18 cellular contexts compared by ENCODE assay signal in the genomic region with DNA sequence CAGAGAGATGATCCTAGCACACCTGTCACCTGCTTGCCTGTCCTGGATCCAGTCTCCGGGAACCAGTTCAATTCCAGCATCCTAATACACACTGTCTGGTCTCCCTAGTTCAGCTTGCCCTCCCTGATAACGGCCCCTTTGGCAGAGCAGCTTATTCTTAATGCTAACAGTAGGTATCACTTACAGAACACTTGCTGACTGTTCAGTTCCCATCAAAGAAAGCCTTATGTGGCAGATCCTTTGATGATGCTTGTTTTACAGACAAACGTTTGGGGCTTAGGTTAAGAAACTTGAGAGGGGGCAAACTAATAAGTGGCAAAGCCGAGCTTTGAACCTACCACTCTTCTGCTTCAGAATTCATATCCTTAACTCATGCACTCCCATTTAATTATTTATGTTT. TPM values are rescaled to one million over a fixed set of nuclear protein-coding genes. Genes with fewer than 3 reads are reported as not detected.
DNase-seq lines count a peak whose midpoint lies in the region; FAIRE-seq and TF ChIP-seq lines count a peak whose summit lies in the region.
"Had no signal": no experiment of that assay in that cellular context is flagged by ENCODE, and none has a peak within 500 bp of the region (broad histone marks: within the 10 kb centered on the region; RNA-seq: fewer than 3 reads in every experiment).

No MANE protein-coding gene starts in this region.

- H3K4me3 ChIP-seq in mammary epithelial cell (replicated peaks in 1 of 3; ENCODE audit: insufficient read depth in 1 of 3, low read depth in 2 of 3, low read length in 3 of 3) (peak overlapping the region; percentile 62 to 84 (median 68)), retinal pigment epithelial cell (ENCODE audit: low read length) (peak overlapping the region; percentile 48), SJCRH30 (no peak overlapping the region)
- H3K4me3 ChIP-seq: BLaER1 treated with 17β-estradiol and CSF1 and Interleukin-3, amounts not matched to agents 10 nM and 100 nM had no signal

- peak overlapping the region; percentile 93 for H3K4me2 ChIP-seq in mammary epithelial cell (ENCODE audit: insufficient read depth, low read depth, low read length)
- H3K4me2 ChIP-seq: BLaER1 treated with 17β-estradiol and CSF1 and Interleukin-3, amounts not matched to agents 10 nM and 100 nM had no signal

- peak overlapping the region; percentile 24 for H3K9ac ChIP-seq in mammary epithelial cell (ENCODE audit: insufficient read depth, low read length)
- H3K9ac ChIP-seq: BLaER1 treated with 17β-estradiol and CSF1 and Interleukin-3, amounts not matched to agents 10 nM and 100 nM had no signal

- FAIRE-seq in GM19239 (lab: Jason Lieb, UNC): peak; percentile 73
- FAIRE-seq: G401.6 had no signal

- no peak overlapping the region for H2AFZ ChIP-seq in mammary epithelial cell (ENCODE audit: low read depth, low read length)

- H3K27ac ChIP-seq in mammary epithelial cell (ENCODE audit: insufficient read depth, low read depth, low read length) (peak overlapping the region; percentile 77), SJCRH30 (no peak overlapping the region)
- H3K27ac ChIP-seq: BLaER1 treated with 17β-estradiol and CSF1 and Interleukin-3, amounts not matched to agents 10 nM and 100 nM had no signal

- H4K20me1 ChIP-seq in mammary epithelial cell (ENCODE audit: insufficient read depth, low read length): no peaks in the 10 kb centered on the region
- H4K20me1 ChIP-seq: BLaER1 treated with 17β-estradiol and CSF1 and Interleukin-3, amounts not matched to agents 10 nM and 100 nM had no signal

- H3K9me3 ChIP-seq in mammary epithelial cell (replicated peaks; ENCODE audit: insufficient read depth, low read length) (no peaks in the 10 kb centered on the region), SJCRH30 (replicated peaks) (no peaks in the 10 kb centered on the region)
- H3K9me3 ChIP-seq: BLaER1 treated with 17β-estradiol and CSF1 and Interleukin-3, amounts not matched to agents 10 nM and 100 nM had no signal

- CTCF ChIA-PET in mammary epithelial cell (lab: Charles Lee; ENCODE audit: low non-redundant PET): interaction anchor here (0.7 kb wide), 1 partner anchor 32 kb away, joined by 5 read pairs; no protein-coding TSS in a partner anchor

- peaks cover 24% of the 10 kb centered on the region for H3K79me2 ChIP-seq in mammary epithelial cell (ENCODE audit: insufficient read depth, low read length)

- TF ChIP-seq CTCF in mammary epithelial cell (conservative IDR thresholded peaks at IDR 0.05 in 1 of 2, IDR thresholded peaks at IDR 0.05 in 1 of 2; ENCODE audit: extremely low read depth in 1 of 2, insufficient read depth in 1 of 2, low read depth in 1 of 2, low read length in 2 of 2): no peak
- no peak for TF ChIP-seq CTCF in retinal pigment epithelial cell (conservative IDR thresholded peaks at IDR 0.05; ENCODE audit: low read depth, low read length)

- H3K4me1 ChIP-seq in mammary epithelial cell (ENCODE audit: insufficient read depth, low read length) (peaks cover 43% of the 10 kb centered on the region), SJCRH30 (no peaks in the 10 kb centered on the region)

- DNase-seq in GM19239 (ENCODE audit: insufficient read length, low spot score) (no peak), NCI-H510A treated with DMSO at 0.1 percent for 48 hours (lab: John Stamatoyannopoulos, UW) (peak; percentile 80), mammary epithelial cell (no peak), retinal pigment epithelial cell (ENCODE audit: low read depth) (no peak), SJCRH30 (no peak), NOMO-1 treated with DMSO at 0.1 percent for 48 hours (lab: John Stamatoyannopoulos, UW; ENCODE audit: unreplicated experiment) (no peak)
- DNase-seq in stimulated activated CD4-positive, alpha-beta T cell treated with anti-CD3 and anti-CD28 coated beads, Interleukin-2, amount 100 ng/mL, for 24 hours: no peak
- DNase-seq in activated T-helper 2 cell treated with anti-CD3 and anti-CD28 coated beads, Interferon-gamma antibody, Interleukin-2, Interleukin-4, amounts not matched to agents 10 μg/mL and 5 μg/mL and 100 μg/mL, durations not matched to agents 14 hours and 24 hours and 36 hours (ENCODE audit: low spot score): no peak
- DNase-seq: activated CD8-positive, alpha-beta memory T cell treated with anti-CD3 and anti-CD28 coated beads for 24 hours; activated gamma-delta T cell; effector CD4-positive, alpha-beta T cell; foreskin melanocyte; GOT3; immature natural killer cell; NCI-H446; stimulated activated CD4-positive, alpha-beta T cell treated with anti-CD3 and anti-CD28 coated beads, Interleukin-2, amount 100 ng/mL, for 48 hours had no signal

- dilution Hi-C loops in mammary epithelial cell (cut with HindIII; ENCODE audit: low sequenced_read_pairs): no loop called here

- H3K36me3 ChIP-seq in mammary epithelial cell (ENCODE audit: insufficient read depth, low read length) (no peaks in the 10 kb centered on the region), SJCRH30 (no peaks in the 10 kb centered on the region)
- H3K36me3 ChIP-seq: BLaER1 treated with 17β-estradiol and CSF1 and Interleukin-3, amounts not matched to agents 10 nM and 100 nM had no signal

- H3K27me3 ChIP-seq in mammary epithelial cell (ENCODE audit: insufficient read depth, low read length): no peaks in the 10 kb centered on the region
- no peaks in the 10 kb centered on the region for H3K27me3 ChIP-seq in SJCRH30
- H3K27me3 ChIP-seq: BLaER1 treated with 17β-estradiol and CSF1 and Interleukin-3, amounts not matched to agents 10 nM and 100 nM had no signal

- H3K9me3 Mint-ChIP-seq in activated T-helper 2 cell treated with anti-CD3 and anti-CD28 coated beads, Interferon-gamma antibody, Interleukin-2, Interleukin-4, amounts not matched to agents 10 μg/mL and 5 μg/mL and 100 μg/mL, durations not matched to agents 14 hours and 24 hours and 36 hours: no peaks in the 10 kb centered on the region

- intact Hi-C loops in mammary epithelial cell (cut with micrococcal nuclease): no loop called here
- intact Hi-C loops in activated T-helper 2 cell treated with anti-CD3 and anti-CD28 coated beads, Interferon-gamma antibody, Interleukin-2, Interleukin-4, amounts not matched to agents 10 μg/mL and 5 μg/mL and 100 μg/mL, durations not matched to agents 14 hours and 24 hours and 36 hours (cut with micrococcal nuclease): no loop called here

- TSS peak; percentile 33 for BruUV-seq in mammary epithelial cell (replicated peaks; lab: Mats Ljungman, UMichigan)

- H3K36me3 Mint-ChIP-seq in activated T-helper 2 cell treated with anti-CD3 and anti-CD28 coated beads, Interferon-gamma antibody, Interleukin-2, Interleukin-4, amounts not matched to agents 10 μg/mL and 5 μg/mL and 100 μg/mL, durations not matched to agents 14 hours and 24 hours and 36 hours (ENCODE audit: low read depth): no peaks in the 10 kb centered on the region
- H3K36me3 Mint-ChIP-seq: immature natural killer cell had no signal

- in situ Hi-C loops in mammary epithelial cell (cut with MboI; ENCODE audit: low sequenced_read_pairs in 2 of 2): no loop called here

- no peak overlapping the region for H3K4me3 Mint-ChIP-seq in activated T-helper 2 cell treated with anti-CD3 and anti-CD28 coated beads, Interferon-gamma antibody, Interleukin-2, Interleukin-4, amounts not matched to agents 10 μg/mL and 5 μg/mL and 100 μg/mL, durations not matched to agents 14 hours and 24 hours and 36 hours (ENCODE audit: low read depth)
- H3K4me3 Mint-ChIP-seq: immature natural killer cell had no signal

- WGBS in mammary epithelial cell (ENCODE audit: low coverage, missing lambda C conversion rate): 9% methylated on average over 4 of the region's 4 CpGs

- H3K27ac Mint-ChIP-seq in activated T-helper 2 cell treated with anti-CD3 and anti-CD28 coated beads, Interferon-gamma antibody, Interleukin-2, Interleukin-4, amounts not matched to agents 10 μg/mL and 5 μg/mL and 100 μg/mL, durations not matched to agents 14 hours and 24 hours and 36 hours: no peak overlapping the region
- H3K27ac Mint-ChIP-seq: immature natural killer cell had no signal

- peaks cover 11% of the 10 kb centered on the region for H3K27me3 Mint-ChIP-seq in activated T-helper 2 cell treated with anti-CD3 and anti-CD28 coated beads, Interferon-gamma antibody, Interleukin-2, Interleukin-4, amounts not matched to agents 10 μg/mL and 5 μg/mL and 100 μg/mL, durations not matched to agents 14 hours and 24 hours and 36 hours (ENCODE audit: low read depth)

- peaks cover 1% of the 10 kb centered on the region for H3K4me1 Mint-ChIP-seq in activated T-helper 2 cell treated with anti-CD3 and anti-CD28 coated beads, Interferon-gamma antibody, Interleukin-2, Interleukin-4, amounts not matched to agents 10 μg/mL and 5 μg/mL and 100 μg/mL, durations not matched to agents 14 hours and 24 hours and 36 hours (ENCODE audit: low read depth)
- H3K4me1 Mint-ChIP-seq: immature natural killer cell had no signal

RNA-seq across cellular contexts. Expression of a gene that starts 0.9 kb away (rescaled TPM):
- 10 to 100 TPM; 35.3 to 84.2 TPM for total RNA-seq in mammary epithelial cell
- polyA plus RNA-seq in mammary epithelial cell: 6.2 TPM
- 6.8 TPM for polyA minus RNA-seq in mammary epithelial cell
- 0.03 and 0.08 TPM in 2 replicates for total RNA-seq in SJCRH30 (2014; rRNA removed; shearing (Covaris generic))
- total RNA-seq in activated T-helper 2 cell treated with anti-CD3 and anti-CD28 coated beads, Interferon-gamma antibody, Interleukin-2, Interleukin-4, amounts not matched to agents 10 μg/mL and 5 μg/mL and 100 μg/mL, durations not matched to agents 14 hours and 24 hours and 36 hours: not detected in 2 replicates
- polyA plus RNA-seq: immature natural killer cell had no signal

Comparison
In these comparisons a context has a peak if more than half of its experiments do, and no peak if none do; other contexts are left out.
1. RNA of a gene that starts 0.9 kb away (total RNA-seq): 35.3 to 84.2 TPM in mammary epithelial cell; 0.03 to 0.08 TPM in SJCRH30 and not detected in activated T-helper 2 cell treated with anti-CD3 and anti-CD28 coated beads, Interferon-gamma antibody, Interleukin-2, Interleukin-4, amounts not matched to agents 10 μg/mL and 5 μg/mL and 100 μg/mL, durations not matched to agents 14 hours and 24 hours and 36 hours; every median in the first group is over 10 times any median in the second.